ENCODE assay signal across 27 cellular contexts in the genomic region with DNA sequence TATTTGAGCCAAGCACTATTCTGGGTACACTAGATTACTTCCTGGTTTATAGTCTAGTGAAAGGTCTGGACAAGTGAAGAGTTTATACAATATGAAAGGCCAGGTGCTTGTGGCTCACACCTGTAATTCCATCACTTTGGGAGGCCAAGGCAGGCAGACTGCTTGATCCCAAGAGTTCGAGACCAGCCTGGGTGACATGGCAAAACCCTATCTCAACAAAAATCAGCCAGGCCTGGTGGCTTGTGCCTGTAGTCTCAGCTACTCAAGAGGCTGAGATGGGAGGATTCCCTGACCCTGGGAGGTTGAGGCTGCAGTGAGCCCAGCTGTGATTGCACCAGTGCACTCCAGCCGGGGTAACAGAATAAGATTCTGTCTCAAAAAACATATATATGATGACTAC.
"Had no signal": no experiment of that assay in that cellular context is flagged by ENCODE, and none has a peak within 500 bp of the region (broad histone marks: within the 10 kb centered on the region; RNA-seq: fewer than 3 reads in every experiment).

No MANE protein-coding gene starts in this region.

- H3K36me3 ChIP-seq: breast epithelium had no signal

- DNase-seq: activated CD4-positive, alpha-beta T cell treated with anti-CD3 and anti-CD28 coated beads, Interleukin-2, amount 10 ng/mL, durations not matched to agents 24 days and 14 days; activated CD4-positive, alpha-beta T cell treated with anti-CD3 and anti-CD28 coated beads, Interleukin-2, amount 50 U/mL, for 4 hours; activated CD8-positive, alpha-beta memory T cell treated with anti-CD3 and anti-CD28 coated beads, Interleukin-2, amount 50 U/mL, for 4 hours; activated CD8-positive, alpha-beta T cell treated with anti-CD3 and anti-CD28 coated beads for 36 hours; activated gamma-delta T cell treated with Interleukin-2 at 50 U/mL for 16 hours; activated naive CD4-positive, alpha-beta T cell treated with anti-CD3 and anti-CD28 coated beads for 36 hours; activated T-cell treated with anti-CD3 and anti-CD28 coated beads for 4 hours; activated T-cell treated with anti-CD3 and anti-CD28 coated beads, Interleukin-2, amount 50 U/mL, for 4 hours; adrenal gland; body of pancreas; caudate nucleus; Karpas-422; KBM-7; MG63; NCI-H1048; NCI-H1436 treated with DMSO at 0.1 percent for 48 hours; NCI-H1694 treated with DMSO at 0.1 percent for 48 hours; NCI-H2029; NCI-H345; NCI-H524 treated with DMSO at 0.1 percent for 48 hours; PC-3; Peyer's patch; SIG-M5 had no signal

- H3K9me3 ChIP-seq: adrenal gland, body of pancreas, breast epithelium, MG63, Peyer's patch had no signal

- H3K27ac ChIP-seq: adrenal gland, body of pancreas, breast epithelium, Peyer's patch, RWPE1 had no signal

- H3K4me1 ChIP-seq: adrenal gland, body of pancreas, breast epithelium, Peyer's patch had no signal

- H3K4me3 ChIP-seq: adrenal gland, body of pancreas, breast epithelium, MG63, Peyer's patch had no signal

- ATAC-seq: activated CD8-positive, alpha-beta T cell treated with anti-CD3 and anti-CD28 coated beads for 36 hours; activated naive CD4-positive, alpha-beta T cell treated with anti-CD3 and anti-CD28 coated beads, Interleukin-2, amount 50 U/mL, for 72 hours; activated T-cell treated with anti-CD3 and anti-CD28 coated beads, Interleukin-2, amount 50 U/mL, for 4 hours; body of pancreas; PC-3; Right ventricle myocardium inferior had no signal

- H3K27me3 ChIP-seq: adrenal gland, body of pancreas, breast epithelium, MG63, Peyer's patch had no signal
